ENCODE assay signal across 8 cellular contexts in genomic region chr5:112878760-112879159, GRCh38. TPM values are rescaled to one million over a fixed set of nuclear protein-coding genes. Genes with fewer than 3 reads are reported as not detected.
DNase-seq lines count a peak whose midpoint lies in the region; ATAC-seq and TF ChIP-seq lines count a peak whose summit lies in the region.

No MANE protein-coding gene starts in this region.

- no peaks in the 10 kb centered on the region for H3K27me3 ChIP-seq in lower lobe of right lung (ENCODE audit: low read depth)

- H3K9me3 Mint-ChIP-seq in activated T-cell treated with anti-CD3 and anti-CD28 coated beads, Interleukin-2, amount 50 U/mL, for 4 hours = no peaks in the 10 kb centered on the region

- H3K4me3 Mint-ChIP-seq in activated T-cell treated with anti-CD3 and anti-CD28 coated beads, Interleukin-2, amount 50 U/mL, for 4 hours = peak overlapping the region; percentile 4

- no peaks in the 10 kb centered on the region for H3K4me1 ChIP-seq in lower lobe of right lung

- no peaks in the 10 kb centered on the region for H3K9me3 ChIP-seq in lower lobe of right lung

- peaks cover 30% of the 10 kb centered on the region for H3K36me3 Mint-ChIP-seq in activated T-cell treated with anti-CD3 and anti-CD28 coated beads, Interleukin-2, amount 50 U/mL, for 4 hours (ENCODE audit: insufficient read depth)

- no peaks in the 10 kb centered on the region for H3K27me3 Mint-ChIP-seq in activated T-cell treated with anti-CD3 and anti-CD28 coated beads, Interleukin-2, amount 50 U/mL, for 4 hours (ENCODE audit: low read depth)

- peaks cover 69% of the 10 kb centered on the region for H3K36me3 ChIP-seq in lower lobe of right lung

- peak; percentile 64 for ATAC-seq in HG03108 (IDR thresholded peaks at IDR 0.05; ENCODE audit: unreplicated experiment)
- peak; percentile 87 to 89 for ATAC-seq in activated T-cell treated with anti-CD3 and anti-CD28 coated beads, Interleukin-2, amount 50 U/mL, for 4 hours
- peak; percentile 43 to 47 for ATAC-seq in lower lobe of right lung
- no peak for ATAC-seq in GM19328 (IDR thresholded peaks at IDR 0.05; ENCODE audit: unreplicated experiment)
- ATAC-seq in GM21390 (IDR thresholded peaks at IDR 0.05; ENCODE audit: unreplicated experiment) = no peak

- H3K27ac ChIP-seq in lower lobe of right lung = no peak overlapping the region

- no peak for TF ChIP-seq CTCF in lower lobe of right lung (IDR thresholded peaks at IDR 0.05)

- H3K4me1 Mint-ChIP-seq in activated T-cell treated with anti-CD3 and anti-CD28 coated beads, Interleukin-2, amount 50 U/mL, for 4 hours (ENCODE audit: low read depth) = peaks cover 35% of the 10 kb centered on the region

- no peak overlapping the region for H3K4me3 ChIP-seq in lower lobe of right lung

- intact Hi-C loops in lower lobe of right lung (cut with DNase I) = no loop called here

- peak; percentile 29 for DNase-seq in CD1c-positive myeloid dendritic cell (ENCODE audit: extremely low spot score)
- DNase-seq in activated T-cell treated with anti-CD3 and anti-CD28 coated beads, Interleukin-2, amount 50 U/mL, for 4 hours = peak; percentile 41
- no peak for DNase-seq in lower lobe of right lung
- no peak for DNase-seq in NCI-H2227 treated with DMSO at 0.1 percent for 48 hours (lab: John Stamatoyannopoulos, UW)
- no peak for DNase-seq in NCI-H1930 (lab: John Stamatoyannopoulos, UW)

RNA-seq across cellular contexts. Expression of gene SRP19, which starts 17.7 kb away (rescaled TPM):
- 10 to 100 TPM; 72.6 to 83.7 (median 80.4) TPM for total RNA-seq in activated T-cell treated with anti-CD3 and anti-CD28 coated beads, Interleukin-2, amount 50 U/mL, for 4 hours
- total RNA-seq in lower lobe of right lung = 29.5 TPM

RNA-seq across cellular contexts. Expression of gene REEP5, which starts 43.3 kb away (rescaled TPM):
- 10 to 100 TPM; 53.6 to 60.0 (median 58.7) TPM for total RNA-seq in activated T-cell treated with anti-CD3 and anti-CD28 coated beads, Interleukin-2, amount 50 U/mL, for 4 hours
- 96.4 TPM for total RNA-seq in lower lobe of right lung

Comparison
In these comparisons a context has a peak if more than half of its experiments do, and no peak if none do; other contexts are left out.
1. DNase-seq: peak in CD1c-positive myeloid dendritic cell (single experiment) and activated T-cell treated with anti-CD3 and anti-CD28 coated beads, Interleukin-2, amount 50 U/mL, for 4 hours (single experiment); none in lower lobe of right lung (single experiment), NCI-H2227 treated with DMSO at 0.1 percent for 48 hours (single experiment) and NCI-H1930 (0 of 2).
2. ATAC-seq: peak in HG03108 (single experiment), activated T-cell treated with anti-CD3 and anti-CD28 coated beads, Interleukin-2, amount 50 U/mL, for 4 hours (2 of 2) and lower lobe of right lung (2 of 2); none in GM19328 (single experiment) and GM21390 (single experiment).